Comparison of ENCODE assay signal across 16 cellular contexts in the genomic region with DNA sequence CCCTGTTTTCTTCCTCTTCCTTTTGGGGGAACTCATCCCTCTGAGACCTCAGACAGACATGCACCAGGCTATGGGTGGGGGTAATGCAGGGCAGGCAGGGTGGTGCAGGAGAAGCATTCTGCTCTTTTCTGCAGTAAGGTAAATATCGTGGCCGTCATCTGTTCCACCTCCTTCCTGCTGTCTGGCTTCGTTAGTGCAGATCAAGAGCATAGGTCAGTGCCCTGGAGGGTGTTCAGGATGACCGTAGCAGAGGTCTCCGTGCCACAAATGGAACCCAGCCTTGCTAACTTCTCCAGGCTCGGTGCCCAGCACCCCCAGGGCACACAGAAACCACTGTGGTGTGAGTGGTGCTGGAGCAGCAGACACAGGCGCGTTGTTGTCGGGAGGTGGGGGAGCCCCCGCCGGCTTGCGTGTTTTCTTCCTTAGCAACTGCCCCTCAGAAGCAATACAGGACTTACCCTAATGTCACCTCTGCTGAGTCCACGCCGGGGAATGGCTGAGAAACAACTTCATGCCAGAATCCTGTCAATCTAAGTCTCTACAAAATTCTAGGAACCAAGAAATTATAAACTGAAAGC. TPM values are rescaled to one million over a fixed set of nuclear protein-coding genes. Genes with fewer than 3 reads are reported as not detected.
"Had no signal": no experiment of that assay in that cellular context is flagged by ENCODE, and none has a peak within 500 bp of the region (broad histone marks: within the 10 kb centered on the region; RNA-seq: fewer than 3 reads in every experiment).

No MANE protein-coding gene starts in this region.

RNA-seq across cellular contexts. Expression of gene UNC93A, which starts 42.1 kb away (rescaled TPM):
- total RNA-seq: heart right ventricle, kidney epithelial cell, left ventricle myocardium superior, lower lobe of right lung, mammary epithelial cell, mesothelial cell of epicardium, mononuclear cell, natural killer cell, omental fat pad, pancreas, right cardiac atrium, skeletal muscle tissue, smooth muscle cell, temporal lobe, tibial nerve, ureter had no signal
- polyA plus RNA-seq: heart right ventricle, mammary epithelial cell, pancreas, right cardiac atrium, smooth muscle cell had no signal
